Comparison of ENCODE assay signal across 8 cellular contexts in genomic region chr6:111565316-111566221, GRCh38. TPM values are rescaled to one million over a fixed set of nuclear protein-coding genes. Genes with fewer than 3 reads are reported as not detected.
DNase-seq lines count a peak whose midpoint lies in the region; ATAC-seq and TF ChIP-seq lines count a peak whose summit lies in the region.

No MANE protein-coding gene starts in this region.

- 64 to 76% methylated on average over 12 of the region's 12 CpGs for WGBS in thyroid gland, 2 donors

- no peaks in the 10 kb centered on the region for H3K9me3 ChIP-seq in thyroid gland

- intact Hi-C loops in thyroid gland (cut with DNase I) = loop anchor here (5.0 kb wide), 1 partner anchor 37 kb away; no protein-coding TSS in a partner anchor

- TF ChIP-seq EP300 in Ishikawa (IDR thresholded peaks at IDR 0.05; ENCODE audit: borderline replicate concordance) = no peak

- H3K36me3 ChIP-seq in thyroid gland = peaks cover 4 to 18% of the 10 kb centered on the region in 2 donors

- H3K4me3 ChIP-seq in thyroid gland (replicated peaks in 1 of 3) = no peak overlapping the region

- TF ChIP-seq CTCF in VCaP (conservative IDR thresholded peaks at IDR 0.05) (peak; percentile 47), thyroid gland (IDR thresholded peaks at IDR 0.05) (peak in 3 of 6 experiments; percentile 11 to 30 (median 24))

- peaks cover 32 to 45% of the 10 kb centered on the region in 2 donors for H3K4me1 ChIP-seq in thyroid gland

- H3K27me3 ChIP-seq in thyroid gland = no peaks in the 10 kb centered on the region

- peak; percentile 59 for ATAC-seq in GM19452 (IDR thresholded peaks at IDR 0.05; ENCODE audit: unreplicated experiment)

- TF ChIP-seq RAD21 in Ishikawa (IDR thresholded peaks at IDR 0.05; ENCODE audit: low read depth) = peak; percentile 40

- peak in 1 of 2 donors; percentile 11 for TF ChIP-seq POLR2A in thyroid gland (IDR thresholded peaks at IDR 0.05)

- H3K27ac ChIP-seq in VCaP (no peak overlapping the region), thyroid gland (peak overlapping the region; percentile 59 to 77 (median 72))

- DNase-seq in DMS53 treated with DMSO at 0.1 percent for 48 hours (lab: John Stamatoyannopoulos, UW; ENCODE audit: unreplicated experiment) (peak; percentile 76), iPS-NIHi11 (ENCODE audit: low spot score) (peak; percentile 69), thyroid gland (peak; percentile 65 to 71), HPDE6-E6E7 (ENCODE audit: extremely low spot score) (no peak), kidney glomerular epithelial cell (lab: John Stamatoyannopoulos, UW) (no peak)

TF ChIP-seq in Ishikawa, 13 proteins besides CTCF, POLR2A, EP300 and RAD21:
- TF ChIP-seq YY1 (IDR thresholded peaks at IDR 0.05; ENCODE audit: low read depth) (no peak), CEBPB (IDR thresholded peaks at IDR 0.05) (peak; percentile 72), NFIC (IDR thresholded peaks at IDR 0.05) (no peak)
- TF ChIP-seq, protein P1, sequence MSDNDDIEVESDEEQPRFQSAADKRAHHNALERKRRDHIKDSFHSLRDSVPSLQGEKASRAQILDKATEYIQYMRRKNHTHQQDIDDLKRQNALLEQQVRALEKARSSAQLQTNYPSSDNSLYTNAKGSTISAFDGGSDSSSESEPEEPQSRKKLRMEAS (IDR thresholded peaks at IDR 0.05) = 0 out of 2 replicates have a peak, but pooled peaks have one; percentile 29
TF ChIP-seq in Ishikawa: peak in this region for 2.

RNA-seq across cellular contexts. Expression of gene TRAF3IP2, which starts 40.1 kb away (rescaled TPM):
- total RNA-seq in thyroid gland = 10 to 100 TPM; 33.2 to 39.6 (median 37.0) TPM

Comparison
In these comparisons a context has a peak if more than half of its experiments do, and no peak if none do; other contexts are left out.
1. DNase-seq: peak in DMS53 treated with DMSO at 0.1 percent for 48 hours (single experiment), iPS-NIHi11 (single experiment) and thyroid gland (2 of 2); none in HPDE6-E6E7 (single experiment) and kidney glomerular epithelial cell (single experiment).